ENCODE assay signal across 11 cellular contexts in the genomic region with DNA sequence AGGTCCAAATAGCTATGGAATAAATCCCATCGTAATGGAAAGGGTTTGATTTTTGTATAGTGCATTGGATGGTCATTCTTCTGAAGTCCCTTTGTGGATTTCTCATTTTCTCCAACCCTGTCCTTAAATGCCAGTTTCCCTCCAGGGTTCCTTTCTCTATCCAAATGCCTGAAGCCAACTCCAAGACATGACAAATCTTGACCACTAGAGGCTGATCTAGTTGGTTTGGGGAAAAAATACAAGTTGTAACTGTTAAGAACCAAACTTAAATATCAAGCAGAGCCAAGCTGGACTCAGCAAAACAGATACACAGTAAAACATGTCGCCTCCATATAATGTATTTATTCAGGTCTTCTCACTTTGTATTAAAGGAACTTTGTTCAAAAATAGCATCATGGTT. TPM values are rescaled to one million over a fixed set of nuclear protein-coding genes. Genes with fewer than 3 reads are reported as not detected.
DNase-seq lines count a peak whose midpoint lies in the region; ATAC-seq, FAIRE-seq and TF ChIP-seq lines count a peak whose summit lies in the region.
"Had no signal": no experiment of that assay in that cellular context is flagged by ENCODE, and none has a peak within 500 bp of the region (broad histone marks: within the 10 kb centered on the region; RNA-seq: fewer than 3 reads in every experiment).

No MANE protein-coding gene starts in this region.

- H2AFZ ChIP-seq in GM12878 (ENCODE audit: control insufficient read depth, low read depth, low read length) = no peak overlapping the region

- no peaks in the 10 kb centered on the region for H3K9me3 Mint-ChIP-seq in activated naive CD8-positive, alpha-beta T cell treated with anti-CD3 and anti-CD28 coated beads, Interleukin-2, amount 50 U/mL, for 24 hours

- SMC1A ChIA-PET in GM12878 (lab: Charles Lee; ENCODE audit: uncharacterized antibody, unreplicated experiment) = no interaction called here

- no peaks in the 10 kb centered on the region for H3K36me3 Mint-ChIP-seq in activated naive CD8-positive, alpha-beta T cell treated with anti-CD3 and anti-CD28 coated beads, Interleukin-2, amount 50 U/mL, for 24 hours (ENCODE audit: low read depth)

- H4K20me1 ChIP-seq in GM12878 (ENCODE audit: control insufficient read depth, insufficient read depth) = no peaks in the 10 kb centered on the region

- in situ Hi-C loops in GM12878 (cut with MboI) = no loop called here

- FAIRE-seq in GM12878 (lab: Jason Lieb, UNC) = peak; percentile 23

- H3K4me1 Mint-ChIP-seq in activated naive CD8-positive, alpha-beta T cell treated with anti-CD3 and anti-CD28 coated beads, Interleukin-2, amount 50 U/mL, for 24 hours = no peaks in the 10 kb centered on the region

- RAD21 ChIA-PET in GM12878 (lab: Charles Lee; ENCODE audit: unreplicated experiment) = no interaction called here

- CTCF ChIA-PET in HEK293T (lab: Yijun Ruan, JAX) = interaction anchor here (0.9 to 1.0 kb wide), 2 partner anchors 12 to 34 kb away, joined by 3 to 4 read pairs; no protein-coding TSS in a partner anchor
- CTCF ChIA-PET in GM12878 (lab: Yijun Ruan, JAX) = interaction anchor here (0.8 to 1.2 kb wide), 5 partner anchors 9 to 177 kb away, joined by 3 to 4 read pairs (median 3); no protein-coding TSS in a partner anchor

- H3K27me3 Mint-ChIP-seq in activated naive CD8-positive, alpha-beta T cell treated with anti-CD3 and anti-CD28 coated beads, Interleukin-2, amount 50 U/mL, for 24 hours = peaks cover 5% of the 10 kb centered on the region

- H3K79me2 ChIP-seq in GM12878 (ENCODE audit: control insufficient read depth, insufficient read depth, low read length) = no peaks in the 10 kb centered on the region

- TF ChIP-seq POLR2A in GM12878 (IDR thresholded peaks at IDR 0.05; ENCODE audit: low read depth, low read length) = no peak

- TF ChIP-seq CTCF in GM12878 (IDR thresholded peaks at IDR 0.05 in 2 of 3, conservative IDR thresholded peaks at IDR 0.05 in 1 of 3; ENCODE audit: control insufficient read depth in 2 of 3, extremely low read depth in 1 of 3, insufficient read depth in 1 of 3, low read depth in 3 of 3, low read length in 3 of 3) = peak; percentile 21 to 35 (median 27); a peak in 3 of 6 replicates
- peak; percentile 43 for TF ChIP-seq CTCF in kidney epithelial cell (IDR thresholded peaks at IDR 0.05; ENCODE audit: insufficient read depth, low read length, poor library complexity, severe bottlenecking)

- BruUV-seq in GM12878 (replicated peaks; lab: Mats Ljungman, UMichigan) = no TSS peak

- H3K9me3 ChIP-seq in GM12878 (replicated peaks; ENCODE audit: control insufficient read depth, insufficient read depth, low read length) = no peaks in the 10 kb centered on the region
- H3K9me3 ChIP-seq: psoas muscle had no signal

- no peak overlapping the region for H3K27ac Mint-ChIP-seq in activated naive CD8-positive, alpha-beta T cell treated with anti-CD3 and anti-CD28 coated beads, Interleukin-2, amount 50 U/mL, for 24 hours

- no peak overlapping the region for H3K27ac ChIP-seq in GM12878 (ENCODE audit: control insufficient read depth, insufficient read depth)
- H3K27ac ChIP-seq: psoas muscle had no signal

- ATAC-seq in GM12878 (no peak), Right ventricle myocardium inferior (no peak)
- ATAC-seq in activated naive CD8-positive, alpha-beta T cell treated with anti-CD3 and anti-CD28 coated beads, Interleukin-2, amount 50 U/mL, for 24 hours = no peak
- ATAC-seq: psoas muscle had no signal

- TF ChIP-seq RAD21 in GM12878 (IDR thresholded peaks at IDR 0.05; ENCODE audit: insufficient read depth, low read depth, low read length) = peak; percentile 27; the same call in 1 of the 2 replicates

- no peak for TF ChIP-seq EP300 in GM12878 (IDR thresholded peaks at IDR 0.05; ENCODE audit: borderline replicate concordance in 1 of 2, control insufficient read depth in 1 of 2, low read depth in 2 of 2, low read length in 2 of 2)

- POLR2A ChIA-PET in HEK293T (lab: Yijun Ruan, JAX) (no interaction called here), GM12878 (lab: Charles Lee) (no interaction called here)

- no peaks in the 10 kb centered on the region for H3K36me3 ChIP-seq in GM12878 (ENCODE audit: control insufficient read depth in 2 of 2, insufficient read depth in 2 of 2, low read length in 1 of 2)
- no peaks in the 10 kb centered on the region for H3K36me3 ChIP-seq in kidney epithelial cell (ENCODE audit: control insufficient read depth, insufficient read depth, low read length)

- no peak overlapping the region for H3K4me3 ChIP-seq in GM12878
- H3K4me3 ChIP-seq in kidney epithelial cell (ENCODE audit: low read depth, low read length) = no peak overlapping the region
- H3K4me3 ChIP-seq: psoas muscle had no signal

- peaks cover 0 to 4% of the 10 kb centered on the region in 2 experiments; a peak in 2 of 4 replicates for H3K27me3 ChIP-seq in GM12878 (replicated peaks in 1 of 2; ENCODE audit: control insufficient read depth in 2 of 2, insufficient read depth in 2 of 2, low read length in 1 of 2)
- no peaks in the 10 kb centered on the region for H3K27me3 ChIP-seq in kidney epithelial cell (ENCODE audit: control insufficient read depth, insufficient read depth, low read length)

- intact Hi-C loops in GM12878 (cut with micrococcal nuclease; ENCODE audit: unreplicated experiment) = no loop called here
- intact Hi-C loops in head of caudate nucleus (cut with DNase I) = no loop called here
- intact Hi-C loops in Right ventricle myocardium inferior (cut with DNase I) = no loop called here

- no peak overlapping the region for H3K4me2 ChIP-seq in GM12878 (ENCODE audit: control insufficient read depth, insufficient read depth)

- 0% methylated on average over 2 of the region's 2 CpGs for WGBS in GM12878 (ENCODE audit: insufficient coverage, insufficient replicate concordance, low lambda C conversion rate, missing lambda C conversion rate)

- peak; percentile 6 for DNase-seq in COLO829 (ENCODE audit: low spot score)
- peak; percentile 30 for DNase-seq in HEK293T (ENCODE audit: extremely low spot score)
- no peak for DNase-seq in GM12878 (ENCODE audit: low read depth, low spot score)
- no peak for DNase-seq in kidney epithelial cell (ENCODE audit: low read depth)
- no peak for DNase-seq in activated naive CD8-positive, alpha-beta T cell treated with anti-CD3 and anti-CD28 coated beads, Interleukin-2, amount 50 U/mL, for 24 hours
- no peak for DNase-seq in head of caudate nucleus
- DNase-seq in Right ventricle myocardium inferior (ENCODE audit: missing footprints) = no peak
- no peak for DNase-seq in T-helper 2 cell
- DNase-seq: amygdala, NCI-H748 treated with DMSO at 0.1 percent for 48 hours, psoas muscle had no signal

- H3K4me3 Mint-ChIP-seq in activated naive CD8-positive, alpha-beta T cell treated with anti-CD3 and anti-CD28 coated beads, Interleukin-2, amount 50 U/mL, for 24 hours = no peak overlapping the region

- no peak overlapping the region for H3K9ac ChIP-seq in GM12878 (ENCODE audit: control insufficient read depth, insufficient read depth, low read length)

- H3K4me1 ChIP-seq in GM12878 (ENCODE audit: control insufficient read depth, insufficient read depth, low read length) = no peaks in the 10 kb centered on the region
- H3K4me1 ChIP-seq: psoas muscle had no signal

TF ChIP-seq in HEK293T, 16 proteins besides CTCF, POLR2A, EP300 and RAD21 (continues in another document):
- TF ChIP-seq PKNOX1 (IDR thresholded peaks at IDR 0.05) (no peak), NFRKB (IDR thresholded peaks at IDR 0.05) (no peak), HDGF (IDR thresholded peaks at IDR 0.05; ENCODE audit: borderline replicate concordance) (no peak), FOXM1 (IDR thresholded peaks at IDR 0.05; ENCODE audit: borderline replicate concordance) (no peak)

TF ChIP-seq in GM12878, 131 proteins besides CTCF, POLR2A, EP300 and RAD21:
- no peak for TF ChIP-seq WRNIP1 (IDR thresholded peaks at IDR 0.05; ENCODE audit: borderline replicate concordance, low read depth, low read length)
- TF ChIP-seq SMC3 (IDR thresholded peaks at IDR 0.05; ENCODE audit: borderline replicate concordance, low read length) = peak; percentile 16; the same call in 1 of the 2 replicates

RNA-seq across cellular contexts. Expression of gene FRMD4A, which starts 28.7 kb away (rescaled TPM):
- total RNA-seq in GM12878 (2013; cell fraction: nucleolus; rRNA removed) = 344 and 352 TPM in 2 replicates
- 42.5 and 43.8 TPM in 2 replicates for total RNA-seq in GM12878 (2014; rRNA removed)
- 37.2 and 37.6 TPM in 2 replicates for total RNA-seq in GM12878 (2014; rRNA removed; fragmentation: Illumina TruSeq; extraction: Trizol)
- total RNA-seq in GM12878 (2021) = 62.2 and 65.5 TPM in 2 replicates
- polyA plus RNA-seq in GM12878 (2011; ENCODE audit: low read depth) = 17.5 TPM
- polyA plus RNA-seq in GM12878 (2011; rRNA removed) = 10.3 and 21.5 TPM in 2 replicates
- 19.1 and 20.4 TPM in 2 replicates for polyA plus RNA-seq in GM12878 (2011; cell fraction: cytosol; rRNA removed)
- polyA plus RNA-seq in GM12878 (2011; cell fraction: nucleus; rRNA removed) = 43.0 and 48.6 TPM in 2 replicates
- polyA plus RNA-seq in GM12878 (2012) = 32.9 and 45.1 TPM in 2 replicates
- 45.7 and 75.2 TPM in 2 replicates for polyA plus RNA-seq in GM12878 (2014; fragmentation: Illumina TruSeq; extraction: Trizol)
- polyA plus RNA-seq in GM12878 (2014; fragmentation: Nextera tagmentation; extraction: Ambion mirVana) = 10 to 100 TPM; 17.8 to 18.5 TPM
- polyA plus RNA-seq in GM12878 (2014; rRNA removed) = 56.7 and 63.1 TPM in 2 replicates
- polyA plus RNA-seq in GM12878 (2016; fragmentation: Nextera tagmentation; extraction: Ambion mirVana) = 10 to 100 TPM; 36.8 to 40.9 TPM
- 31.8 and 34.6 TPM in 2 replicates for polyA minus RNA-seq in GM12878 (2011; rRNA and poly(A)+ RNA removed)
- polyA minus RNA-seq in GM12878 (2011; cell fraction: cytosol; rRNA and poly(A)+ RNA removed) = 11.6 and 18.6 TPM in 2 replicates
- 21.2 and 48.1 TPM in 2 replicates for polyA minus RNA-seq in GM12878 (2011; cell fraction: nucleus; rRNA and poly(A)+ RNA removed)
- total RNA-seq in kidney epithelial cell = 27.4 and 28.2 TPM in 2 replicates
- 42.3 TPM for total RNA-seq in Right ventricle myocardium inferior

Comparison
In these comparisons a context has a peak if more than half of its experiments do, and no peak if none do; other contexts are left out.
1. DNase-seq: peak in COLO829 (single experiment) and HEK293T (single experiment); none in GM12878 (single experiment), kidney epithelial cell (single experiment), activated naive CD8-positive, alpha-beta T cell treated with anti-CD3 and anti-CD28 coated beads, Interleukin-2, amount 50 U/mL, for 24 hours (single experiment), head of caudate nucleus (0 of 42), Right ventricle myocardium inferior (single experiment) and T-helper 2 cell (0 of 5).